Comparison of ENCODE assay signal across 8 cellular contexts in the genomic region with DNA sequence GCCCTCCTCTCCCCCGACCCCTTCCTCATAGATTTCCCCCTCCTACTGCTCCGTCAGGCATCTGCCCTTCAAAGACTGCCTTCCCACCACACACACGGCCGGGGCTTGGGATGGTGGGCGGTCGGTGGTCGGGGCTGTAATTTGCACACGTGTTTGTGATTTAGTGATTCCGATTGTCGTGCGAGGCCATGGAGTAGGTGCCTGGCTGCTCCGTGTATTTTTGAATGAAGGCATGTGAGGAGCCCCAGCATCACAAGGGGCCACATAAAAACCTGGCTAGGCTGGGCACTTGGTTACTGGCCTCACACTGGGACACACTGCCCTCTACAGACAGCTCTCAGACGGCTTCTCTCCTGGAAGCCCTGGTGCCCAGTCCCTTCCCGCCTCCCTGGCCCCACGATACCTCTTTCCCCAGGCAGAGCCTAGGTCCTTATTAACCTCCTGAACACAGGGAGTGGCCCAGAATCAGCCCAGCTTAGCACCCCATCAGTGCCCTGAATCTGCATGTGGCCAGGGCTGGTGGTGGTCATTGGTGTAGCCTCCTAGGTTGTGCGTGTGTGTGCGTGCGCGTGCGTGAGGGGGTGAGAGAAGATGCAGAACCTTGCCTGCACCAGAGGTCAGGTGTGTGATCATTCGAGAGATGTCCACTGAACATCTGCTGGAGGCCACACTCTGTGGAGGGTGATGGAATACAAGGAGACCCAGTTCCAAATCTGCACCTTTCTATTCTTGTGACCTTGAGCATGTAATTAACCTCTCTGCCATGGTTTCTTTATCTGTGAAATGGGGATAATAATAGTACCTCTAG. TPM values are rescaled to one million over a fixed set of nuclear protein-coding genes. Genes with fewer than 3 reads are reported as not detected.
DNase-seq lines count a peak whose midpoint lies in the region; ATAC-seq, FAIRE-seq and TF ChIP-seq lines count a peak whose summit lies in the region.

No MANE protein-coding gene starts in this region.

- no peak for ATAC-seq in GM18909 (IDR thresholded peaks at IDR 0.05; ENCODE audit: poor library complexity, unreplicated experiment)

- DNase-seq in ACHN (peak; percentile 87), GM19239 (ENCODE audit: insufficient read length, low spot score) (no peak), NCI-H2196 (lab: John Stamatoyannopoulos, UW; ENCODE audit: unreplicated experiment) (peak; percentile 80), colonic mucosa (peak; percentile 86), kidney (peak; percentile 90), small intestine (peak; percentile 88)

- TF ChIP-seq CTCF in VCaP (conservative IDR thresholded peaks at IDR 0.05) (peak; percentile 79), colonic mucosa (IDR thresholded peaks at IDR 0.05) (peak; percentile 65), kidney (IDR thresholded peaks at IDR 0.05; ENCODE audit: borderline replicate concordance, extremely low read depth, insufficient read depth) (peak; percentile 69)

- peak overlapping the region; percentile 72 for H3K27ac ChIP-seq in VCaP
- H3K27ac ChIP-seq in colonic mucosa = peak overlapping the region; percentile 96
- peak overlapping the region; percentile 98 to 99 for H3K27ac ChIP-seq in kidney (ENCODE audit: low read depth in 2 of 2, low read length in 2 of 2)
- peak overlapping the region; percentile 97 to 98 for H3K27ac ChIP-seq in small intestine (ENCODE audit: low read depth in 1 of 2, low read length in 1 of 2)

- H3K9me3 ChIP-seq in colonic mucosa = no peaks in the 10 kb centered on the region
- H3K9me3 ChIP-seq in kidney (ENCODE audit: control insufficient read depth in 1 of 2, low read length in 2 of 2) = no peaks in the 10 kb centered on the region
- H3K9me3 ChIP-seq in small intestine (ENCODE audit: control insufficient read depth, low read depth) = no peaks in the 10 kb centered on the region

- H3K4me3 ChIP-seq in colonic mucosa (peak overlapping the region; percentile 93), kidney (ENCODE audit: low read length in 2 of 2) (peak overlapping the region; percentile 36 to 85), small intestine (ENCODE audit: low read depth in 1 of 2, low read length in 2 of 2) (peak overlapping the region; percentile 12 to 91)

- H3K36me3 ChIP-seq in colonic mucosa (no peaks in the 10 kb centered on the region), kidney (ENCODE audit: control insufficient read depth in 1 of 2, insufficient read depth in 2 of 2, low read length in 2 of 2) (no peaks in the 10 kb centered on the region), small intestine (ENCODE audit: control insufficient read depth in 2 of 2, insufficient read depth in 2 of 2, low read length in 2 of 2) (peaks cover 0 to 9% of the 10 kb centered on the region in 2 donors)

- FAIRE-seq in GM19239 (lab: Jason Lieb, UNC) (peak; percentile 82), kidney (lab: Jason Lieb, UNC) (no peak), small intestine (lab: Jason Lieb, UNC) (no peak)

- in situ Hi-C loops in ACHN (cut with HindIII; ENCODE audit: low pct_ligation_motif_present, low pct_unique_long_range_greater_than_20kb, low sequenced_read_pairs) = no loop called here

- WGBS in small intestine, 3 donors = 16 to 24% (median 20%) methylated on average over 20 to 21 of the region's 21 CpGs

- H3K27me3 ChIP-seq in colonic mucosa = no peaks in the 10 kb centered on the region
- H3K27me3 ChIP-seq in small intestine (ENCODE audit: control insufficient read depth in 2 of 2, insufficient read depth in 2 of 2, low read length in 2 of 2) = no peaks in the 10 kb centered on the region

- peaks cover 8% of the 10 kb centered on the region for H3K4me1 ChIP-seq in colonic mucosa
- H3K4me1 ChIP-seq in kidney (ENCODE audit: control insufficient read depth in 1 of 2, insufficient read depth in 1 of 2, low read depth in 1 of 2, low read length in 2 of 2) = peaks cover 15 to 30% of the 10 kb centered on the region in 2 donors
- H3K4me1 ChIP-seq in small intestine (ENCODE audit: control insufficient read depth in 2 of 2, insufficient read depth in 1 of 2, low read depth in 1 of 2, low read length in 1 of 2) = peaks cover 0 to 2% of the 10 kb centered on the region in 2 donors

- intact Hi-C loops in colonic mucosa (cut with DNase I) = loop anchor here (2.0 to 10.0 kb wide), 3 partner anchors 90 to 287 kb away; a partner anchor contains a TSS
- intact Hi-C loops in kidney (cut with DNase I) = loop anchor here (5.0 kb wide), 1 partner anchor 280 kb away; no protein-coding TSS in a partner anchor

- H3K9ac ChIP-seq in colonic mucosa (ENCODE audit: low read depth in 2 of 2, low read length in 2 of 2) = peak overlapping the region in 1 of 2 donors; percentile 86
- peak overlapping the region in 1 of 2 donors; percentile 92 for H3K9ac ChIP-seq in kidney (ENCODE audit: low read length in 2 of 2)

RNA-seq across cellular contexts. Expression of a gene that starts 1.3 kb away (rescaled TPM):
- 1 to 10 TPM; 3.2 to 3.7 TPM for total RNA-seq in colonic mucosa
- total RNA-seq in kidney = 21.8 TPM
- polyA plus RNA-seq in kidney (ENCODE audit: insufficient read depth, low read depth, low replicate concordance) = 10.4 TPM
- polyA plus RNA-seq in small intestine = 10 to 100 TPM in 1 of 3 donors, 1 to 10 TPM in 2; 3.5 to 15.0 (median 6.7) TPM

RNA-seq across cellular contexts. Expression of a gene that starts 11.8 kb away (rescaled TPM):
- not detected for total RNA-seq in colonic mucosa
- not detected for total RNA-seq in kidney
- not detected for polyA plus RNA-seq in kidney (ENCODE audit: insufficient read depth, low read depth, low replicate concordance)
- polyA plus RNA-seq in small intestine = not detected

RNA-seq across cellular contexts. Expression of a gene that starts 16.1 kb away (rescaled TPM):
- total RNA-seq in colonic mucosa (not detected), kidney (not detected)
- polyA plus RNA-seq in kidney (ENCODE audit: insufficient read depth, low read depth, low replicate concordance) (not detected), small intestine (not detected)

RNA-seq across cellular contexts. Expression of a gene that starts 18.9 kb away (rescaled TPM):
- total RNA-seq in colonic mucosa = not detected
- total RNA-seq in kidney = not detected
- not detected for polyA plus RNA-seq in kidney (ENCODE audit: insufficient read depth, low read depth, low replicate concordance)
- not detected for polyA plus RNA-seq in small intestine

RNA-seq across cellular contexts. Expression of a gene that starts 23.8 kb away (rescaled TPM):
- total RNA-seq in colonic mucosa (not detected), kidney (not detected)
- polyA plus RNA-seq in kidney (ENCODE audit: insufficient read depth, low read depth, low replicate concordance) (not detected), small intestine (not detected)
